Comparison of ENCODE assay signal across 26 cellular contexts in the genomic region with DNA sequence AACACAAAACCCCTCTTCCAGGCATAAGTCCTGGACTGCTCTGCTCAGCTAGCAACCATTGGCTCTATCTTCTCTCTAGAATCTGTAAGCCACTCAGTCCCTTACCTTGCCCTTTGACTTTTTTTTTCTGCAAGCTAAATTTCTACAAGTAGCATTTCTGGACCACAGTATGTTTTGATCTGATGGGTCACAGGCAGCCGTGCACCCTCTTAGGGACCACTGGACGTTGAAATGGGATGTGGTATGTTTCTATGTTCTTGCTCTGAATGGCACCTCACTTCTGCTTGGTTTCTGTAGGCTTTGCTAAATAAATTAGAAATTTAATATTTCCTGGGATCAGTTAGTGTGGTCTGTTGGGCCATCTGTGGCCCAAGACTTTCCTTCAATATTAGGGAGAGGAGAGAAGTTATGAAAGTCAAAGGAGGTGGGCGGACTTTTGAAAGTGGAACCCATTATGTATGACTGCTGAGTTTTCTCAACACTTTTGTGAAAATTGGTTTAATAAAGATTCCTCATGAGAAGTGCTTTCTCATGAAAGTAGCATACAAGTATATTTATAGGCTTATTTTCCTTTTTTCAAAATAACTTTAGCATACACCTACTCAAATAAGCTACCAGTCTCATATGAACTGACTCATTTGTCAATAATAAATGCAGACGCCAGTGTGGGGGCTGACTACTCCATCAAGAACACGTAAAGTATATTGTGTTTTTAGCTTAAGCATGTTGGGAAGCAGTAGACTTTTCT. TPM values are rescaled to one million over a fixed set of nuclear protein-coding genes. Genes with fewer than 3 reads are reported as not detected.
DNase-seq lines count a peak whose midpoint lies in the region; ATAC-seq, FAIRE-seq and TF ChIP-seq lines count a peak whose summit lies in the region.
"Had no signal": no experiment of that assay in that cellular context is flagged by ENCODE, and none has a peak within 500 bp of the region (broad histone marks: within the 10 kb centered on the region; RNA-seq: fewer than 3 reads in every experiment).

No MANE protein-coding gene starts in this region.

- H3K4me1 ChIP-seq in prostate gland (replicated peaks), result no peaks in the 10 kb centered on the region
- H3K4me1 ChIP-seq: BE2C, psoas muscle, SJSA1, tibial artery had no signal

- no peak for TF ChIP-seq CTCF in prostate gland (IDR thresholded peaks at IDR 0.05)

- no peak overlapping the region for H3K4me3 ChIP-seq in prostate gland
- H3K4me3 ChIP-seq: heart right ventricle, PC-9, psoas muscle, SJSA1, tibial artery had no signal

- TF ChIP-seq POLR2A in prostate gland (IDR thresholded peaks at IDR 0.05), result no peak

- ATAC-seq in GM19351 (IDR thresholded peaks at IDR 0.05; ENCODE audit: unreplicated experiment), result peak; percentile 54
- peak; percentile 53 for ATAC-seq in HG02798 (IDR thresholded peaks at IDR 0.05; ENCODE audit: poor library complexity, unreplicated experiment)
- peak; percentile 41 for ATAC-seq in HG03565 (IDR thresholded peaks at IDR 0.05; ENCODE audit: unreplicated experiment)
- ATAC-seq: heart right ventricle; natural killer cell treated with Interleukin-12 subunit alpha and Interleukin-12 subunit beta and Interleukin-15 and Interleukin-18, amount 100 ng/mL, for 72 hours; psoas muscle; stimulated activated naive B cell treated with anti-CD40 and anti-IgM and Interleukin-4, amounts not matched to agents 10 μg/mL and 1 μg/mL and 100 μg/mL, for 72 hours had no signal

- no peaks in the 10 kb centered on the region for H3K9me3 ChIP-seq in prostate gland
- H3K9me3 ChIP-seq: BE2C, heart right ventricle, psoas muscle, SJSA1, tibial artery had no signal

- H3K27me3 ChIP-seq in prostate gland (replicated peaks; ENCODE audit: insufficient read depth), result no peaks in the 10 kb centered on the region
- H3K27me3 ChIP-seq: heart right ventricle, SJSA1, tibial artery had no signal

- 92% methylated on average over 5 of the region's 5 CpGs for WGBS in prostate gland

- FAIRE-seq in RCC 7860 (lab: Jason Lieb, UNC), result no peak
- FAIRE-seq: D721Med, keratinocyte had no signal

- no peaks in the 10 kb centered on the region for H3K36me3 ChIP-seq in prostate gland
- H3K36me3 ChIP-seq: BE2C, heart right ventricle, SJSA1, tibial artery had no signal

- intact Hi-C loops in prostate gland (cut with DNase I), result no loop called here

- no peak overlapping the region for H3K27ac ChIP-seq in prostate gland
- H3K27ac ChIP-seq: 22Rv1, heart right ventricle, PC-9, psoas muscle, SJSA1, tibial artery had no signal

- peak; percentile 37 for DNase-seq in CD1c-positive myeloid dendritic cell (ENCODE audit: extremely low spot score)
- no peak for DNase-seq in prostate gland (ENCODE audit: low spot score)
- DNase-seq in NCI-H226, result no peak
- DNase-seq in NCI-H2171 (lab: John Stamatoyannopoulos, UW), result no peak
- no peak for DNase-seq in RCC 7860 (ENCODE audit: low spot score)
- DNase-seq: activated CD4-positive, CD25-positive, alpha-beta regulatory T cell treated with anti-CD3 and anti-CD28 coated beads, Interleukin-2, amount 50 U/mL, for 72 hours; activated gamma-delta T cell treated with Interleukin-2 at 50 U/mL for 16 hours; BE2C; heart right ventricle; mesendoderm; NCI-H1048; NCI-H2081; NCI-H69; PC-9; psoas muscle; stimulated activated naive B cell treated with anti-CD40 and anti-IgM and Interleukin-4, amounts not matched to agents 10 μg/mL and 1 μg/mL and 100 μg/mL, for 72 hours; T1000; tibial artery had no signal

RNA-seq across cellular contexts. Expression of gene TIPARP, which starts 18.4 kb away (rescaled TPM):
- 10 to 100 TPM; 31.9 to 52.0 TPM for total RNA-seq in prostate gland
